In genomic region chr19:16631465-16631864, GRCh38 we compare ENCODE assay signal across 19 cellular contexts. TPM values are rescaled to one million over a fixed set of nuclear protein-coding genes. Genes with fewer than 3 reads are reported as not detected.
DNase-seq lines count a peak whose midpoint lies in the region; TF ChIP-seq lines count a peak whose summit lies in the region.
"Had no signal": no experiment of that assay in that cellular context is flagged by ENCODE, and none has a peak within 500 bp of the region (broad histone marks: within the 10 kb centered on the region; RNA-seq: fewer than 3 reads in every experiment).

No MANE protein-coding gene starts in this region.

- peak overlapping the region; percentile 41 for H3K27ac Mint-ChIP-seq in activated naive CD4-positive, alpha-beta T cell treated with anti-CD3 and anti-CD28 coated beads for 36 hours
- peak overlapping the region; percentile 68 for H3K27ac Mint-ChIP-seq in glutamatergic neuron (ENCODE audit: unreplicated experiment)
- peak overlapping the region in 2 of 7 donors; percentile 18 to 48 for H3K27ac Mint-ChIP-seq in CD14-positive monocyte

- no peaks in the 10 kb centered on the region for H4K20me1 ChIP-seq in OCI-LY1 (ENCODE audit: insufficient read depth, low read length)

- H3K9me3 ChIP-seq in OCI-LY1 (ENCODE audit: low read length): no peaks in the 10 kb centered on the region
- H3K9me3 ChIP-seq: heart right ventricle, lower lobe of right lung, SJSA1, tibial nerve had no signal

- H3K79me2 ChIP-seq in OCI-LY1 (ENCODE audit: insufficient read depth, low read length): peaks cover 14% of the 10 kb centered on the region

- CTCF ChIA-PET in activated naive CD4-positive, alpha-beta T cell treated with anti-CD3 and anti-CD28 coated beads for 36 hours (lab: Charles Lee): no interaction called here

- peaks cover 24% of the 10 kb centered on the region for H3K4me1 ChIP-seq in OCI-LY1 (ENCODE audit: insufficient read depth, low read length, severe bottlenecking)

- H3K9me2 ChIP-seq in OCI-LY1 (ENCODE audit: low read depth, low read length): no peaks in the 10 kb centered on the region

- intact Hi-C loops in activated naive CD4-positive, alpha-beta T cell treated with anti-CD3 and anti-CD28 coated beads for 36 hours (cut with micrococcal nuclease): no loop called here
- intact Hi-C loops in CD14-positive monocyte (cut with micrococcal nuclease): no loop called here

- TF ChIP-seq CTCF in OCI-LY1 (IDR thresholded peaks at IDR 0.05; ENCODE audit: low read length): no peak
- no peak for TF ChIP-seq CTCF in glutamatergic neuron (IDR thresholded peaks at IDR 0.05; ENCODE audit: partially characterized antibody, unreplicated experiment)
- no peak for TF ChIP-seq CTCF in CD14-positive monocyte (IDR thresholded peaks at IDR 0.05)

- H3K9me3 Mint-ChIP-seq in activated naive CD4-positive, alpha-beta T cell treated with anti-CD3 and anti-CD28 coated beads for 36 hours: no peaks in the 10 kb centered on the region
- peaks cover 5% of the 10 kb centered on the region for H3K9me3 Mint-ChIP-seq in glutamatergic neuron (ENCODE audit: unreplicated experiment)
- H3K9me3 Mint-ChIP-seq in CD14-positive monocyte: no peaks in the 10 kb centered on the region
- H3K9me3 Mint-ChIP-seq: natural killer cell had no signal

- peaks cover 10% of the 10 kb centered on the region for H3K36me3 Mint-ChIP-seq in activated naive CD4-positive, alpha-beta T cell treated with anti-CD3 and anti-CD28 coated beads for 36 hours (ENCODE audit: low read depth)
- H3K36me3 Mint-ChIP-seq in glutamatergic neuron (ENCODE audit: unreplicated experiment): no peaks in the 10 kb centered on the region
- H3K36me3 Mint-ChIP-seq in CD14-positive monocyte: peaks cover 29 to 61% of the 10 kb centered on the region in 2 donors
- H3K36me3 Mint-ChIP-seq: natural killer cell had no signal

- H3K27me3 ChIP-seq in OCI-LY1 (ENCODE audit: insufficient read depth, low read length) (no peaks in the 10 kb centered on the region), H7 (ENCODE audit: control insufficient read depth, insufficient read depth, low read length) (no peaks in the 10 kb centered on the region)
- H3K27me3 ChIP-seq: heart right ventricle, SJSA1, tibial nerve had no signal

- H2AFZ ChIP-seq in OCI-LY1 (ENCODE audit: low read length): no peak overlapping the region

- peak overlapping the region; percentile 98 for H3K27ac ChIP-seq in OCI-LY1 (ENCODE audit: low read depth, low read length, poor library complexity, severe bottlenecking)
- H3K27ac ChIP-seq: heart right ventricle, lower lobe of right lung, SJSA1, tibial nerve had no signal

- no peaks in the 10 kb centered on the region for H3K27me3 Mint-ChIP-seq in activated naive CD4-positive, alpha-beta T cell treated with anti-CD3 and anti-CD28 coated beads for 36 hours (ENCODE audit: low read depth)
- peaks cover 4% of the 10 kb centered on the region for H3K27me3 Mint-ChIP-seq in glutamatergic neuron (ENCODE audit: unreplicated experiment)
- peaks cover 0 to 1% (median 0%) of the 10 kb centered on the region in 3 donors for H3K27me3 Mint-ChIP-seq in CD14-positive monocyte (ENCODE audit: low read depth in 3 of 3)
- H3K27me3 Mint-ChIP-seq: B cell had no signal

- no peak overlapping the region for H3K4me2 ChIP-seq in OCI-LY1 (ENCODE audit: low read length)

- H3K4me3 ChIP-seq in OCI-LY1 (ENCODE audit: low read depth, low read length, poor library complexity, severe bottlenecking) (no peak overlapping the region), H7 (ENCODE audit: insufficient read depth, low read depth, low read length) (no peak overlapping the region)
- H3K4me3 ChIP-seq: heart right ventricle, lower lobe of right lung, SJSA1, tibial nerve had no signal

- H3K4me1 Mint-ChIP-seq in activated naive CD4-positive, alpha-beta T cell treated with anti-CD3 and anti-CD28 coated beads for 36 hours (ENCODE audit: low read depth): peaks cover 18% of the 10 kb centered on the region
- peaks cover 7% of the 10 kb centered on the region for H3K4me1 Mint-ChIP-seq in glutamatergic neuron (ENCODE audit: low read depth, unreplicated experiment)
- H3K4me1 Mint-ChIP-seq in CD14-positive monocyte: peaks cover 16% of the 10 kb centered on the region

- H3K4me3 Mint-ChIP-seq in activated naive CD4-positive, alpha-beta T cell treated with anti-CD3 and anti-CD28 coated beads for 36 hours: no peak overlapping the region
- no peak overlapping the region for H3K4me3 Mint-ChIP-seq in glutamatergic neuron (ENCODE audit: unreplicated experiment)
- no peak overlapping the region for H3K4me3 Mint-ChIP-seq in CD14-positive monocyte
- H3K4me3 Mint-ChIP-seq: B cell, natural killer cell had no signal

- H3F3A ChIP-seq in OCI-LY1 (ENCODE audit: insufficient read depth, low read length): peaks cover 8% of the 10 kb centered on the region

- peaks cover 33% of the 10 kb centered on the region for H3K36me3 ChIP-seq in OCI-LY1 (ENCODE audit: insufficient read depth, low read length)
- peaks cover 3% of the 10 kb centered on the region for H3K36me3 ChIP-seq in H7 (replicated peaks; ENCODE audit: control insufficient read depth, insufficient read depth, low read length)

- no peak overlapping the region for H3K9ac ChIP-seq in OCI-LY1 (ENCODE audit: low read length)

- no peak for DNase-seq in activated naive CD4-positive, alpha-beta T cell treated with anti-CD3 and anti-CD28 coated beads for 36 hours
- no peak for DNase-seq in activated naive CD4-positive, alpha-beta T cell (lab: John Stamatoyannopoulos, UW)
- DNase-seq in glutamatergic neuron (no peak), H7 (no peak), CD14-positive monocyte (ENCODE audit: low spot score) (no peak)
- DNase-seq: anterior cingulate cortex, foreskin fibroblast, GOT3, heart right ventricle, Karpas-422, lower lobe of right lung, natural killer cell, NCI-H1417 treated with DMSO at 0.1 percent for 48 hours, NCI-H2081 treated with DMSO at 0.1 percent for 48 hours, NCI-H345 had no signal

RNA-seq across cellular contexts. Expression of gene MED26, which starts 3.5 kb away (rescaled TPM):
- 10 to 100 TPM; 11.3 to 11.9 TPM for total RNA-seq in activated naive CD4-positive, alpha-beta T cell treated with anti-CD3 and anti-CD28 coated beads for 36 hours
- total RNA-seq in glutamatergic neuron (ENCODE audit: unreplicated experiment): 9.8 TPM
- 12.0 and 14.2 TPM in 2 replicates for total RNA-seq in H7 (2014; rRNA removed; shearing (Covaris generic))
- 1 to 10 TPM; 1.1 to 2.1 TPM for polyA plus RNA-seq in CD14-positive monocyte

RNA-seq across cellular contexts. Expression of gene SMIM7, which starts 28.5 kb away (rescaled TPM):
- 10 to 100 TPM; 51.0 to 59.2 TPM for total RNA-seq in activated naive CD4-positive, alpha-beta T cell treated with anti-CD3 and anti-CD28 coated beads for 36 hours
- 81.0 TPM for total RNA-seq in glutamatergic neuron (ENCODE audit: unreplicated experiment)
- total RNA-seq in H7 (2014; rRNA removed; shearing (Covaris generic)): 58.0 and 62.9 TPM in 2 replicates
- polyA plus RNA-seq in CD14-positive monocyte: 10 to 100 TPM; 86.7 to 91.7 TPM

RNA-seq across cellular contexts. Expression of gene TMEM38A, which starts 29.5 kb away (rescaled TPM):
- total RNA-seq in activated naive CD4-positive, alpha-beta T cell treated with anti-CD3 and anti-CD28 coated beads for 36 hours: under 1 TPM; 0.49 to 0.83 TPM
- 7.1 TPM for total RNA-seq in glutamatergic neuron (ENCODE audit: unreplicated experiment)
- total RNA-seq in H7 (2014; rRNA removed; shearing (Covaris generic)): 3.5 and 7.4 TPM in 2 replicates
- 10 to 100 TPM; 10.6 to 21.6 TPM for polyA plus RNA-seq in CD14-positive monocyte

RNA-seq across cellular contexts. Expression of gene SLC35E1, which starts 59.2 kb away (rescaled TPM):
- 10 to 100 TPM; 21.7 to 22.1 TPM for total RNA-seq in activated naive CD4-positive, alpha-beta T cell treated with anti-CD3 and anti-CD28 coated beads for 36 hours
- 31.9 TPM for total RNA-seq in glutamatergic neuron (ENCODE audit: unreplicated experiment)
- 12.5 and 14.7 TPM in 2 replicates for total RNA-seq in H7 (2014; rRNA removed; shearing (Covaris generic))
- 10 to 100 TPM; 12.1 to 13.5 TPM for polyA plus RNA-seq in CD14-positive monocyte
